Comparison of ENCODE assay signal across 1 cellular context in the genomic region with DNA sequence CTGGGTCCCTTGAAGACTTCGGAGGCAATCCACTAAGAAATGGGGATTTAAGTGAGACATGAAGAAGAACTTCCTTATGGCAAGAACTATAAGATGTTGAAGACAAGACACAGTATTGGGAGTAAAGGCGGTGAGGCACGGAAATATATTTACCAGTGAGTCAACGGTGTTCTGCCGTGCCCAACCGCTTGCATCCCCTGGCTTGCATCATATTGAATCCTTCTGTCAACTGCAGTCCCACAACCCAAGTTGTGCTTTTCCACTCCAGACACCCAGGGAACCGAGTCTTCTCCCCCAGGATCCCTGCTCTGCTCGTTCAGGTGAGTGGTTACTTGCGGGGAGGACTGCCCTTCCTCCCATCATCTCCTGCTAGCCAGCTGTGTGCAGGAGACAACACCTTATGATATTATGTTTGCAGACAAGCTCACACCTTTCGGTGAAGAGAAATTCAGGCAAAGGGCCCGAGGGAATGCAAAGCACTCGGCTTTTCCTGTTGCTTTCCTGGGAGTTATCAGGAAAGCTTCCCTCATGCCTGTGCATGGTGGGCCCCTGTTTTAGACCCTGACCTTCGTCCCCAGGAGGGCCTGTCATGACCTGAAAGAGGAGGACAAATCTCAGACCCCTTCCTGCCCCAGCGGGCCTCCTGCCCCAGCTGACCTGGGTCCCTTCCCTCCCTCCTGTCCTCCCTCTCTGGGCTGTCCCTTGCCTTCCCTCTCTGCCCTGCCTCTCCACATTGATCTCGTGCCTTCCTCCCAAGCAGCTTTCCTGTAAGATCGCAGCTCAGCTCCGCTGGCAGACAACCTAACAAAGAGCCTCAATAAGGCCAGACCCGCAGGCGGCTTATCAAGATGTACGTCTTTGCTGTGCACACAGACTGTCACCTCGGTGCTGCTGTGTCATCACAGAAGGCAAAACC.
TF ChIP-seq lines count a peak whose summit lies in the region.

No MANE protein-coding gene starts in this region.

TF ChIP-seq in HepG2, 621 proteins besides CTCF, POLR2A, EP300 and RAD21 (continued from another document and continues in another):
- peak; percentile 98 for TF ChIP-seq ZNF746 (CRISPR knock-in tag; IDR thresholded peaks at IDR 0.05)
- no peak for TF ChIP-seq NONO (IDR thresholded peaks at IDR 0.05)
- peak; percentile 49; the same call in 1 of the 2 replicates for TF ChIP-seq NONO (CRISPR knock-in tag; conservative IDR thresholded peaks at IDR 0.05)
- TF ChIP-seq, protein P1, sequence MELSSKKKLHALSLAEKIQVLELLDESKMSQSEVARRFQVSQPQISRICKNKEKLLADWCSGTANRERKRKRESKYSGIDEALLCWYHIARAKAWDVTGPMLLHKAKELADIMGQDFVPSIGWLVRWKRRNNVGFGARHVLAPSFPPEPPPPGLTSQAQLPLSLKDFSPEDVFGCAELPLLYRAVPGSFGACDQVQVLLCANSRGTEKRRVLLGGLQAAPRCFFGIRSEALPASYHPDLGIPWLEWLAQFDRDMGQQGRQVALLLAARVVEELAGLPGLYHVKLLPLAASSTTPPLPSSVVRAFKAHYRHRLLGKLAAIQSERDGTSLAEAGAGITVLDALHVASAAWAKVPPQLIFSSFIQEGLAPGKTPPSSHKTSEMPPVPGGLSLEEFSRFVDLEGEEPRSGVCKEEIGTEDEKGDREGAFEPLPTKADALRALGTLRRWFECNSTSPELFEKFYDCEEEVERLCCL (CRISPR knock-in tag; IDR thresholded peaks at IDR 0.05; ENCODE audit: borderline replicate concordance), result no peak
- no peak for TF ChIP-seq REXO4 (CRISPR knock-in tag; IDR thresholded peaks at IDR 0.05; ENCODE audit: borderline replicate concordance)
- TF ChIP-seq SP4 (CRISPR knock-in tag; IDR thresholded peaks at IDR 0.05), result 0 out of 2 replicates have a peak, but pooled peaks have one; percentile 54
- no peak for TF ChIP-seq YEATS2 (CRISPR knock-in tag; IDR thresholded peaks at IDR 0.05; ENCODE audit: borderline replicate concordance)
- no peak; the same call in 1 of the 2 replicates for TF ChIP-seq CBX5 (CRISPR knock-in tag; IDR thresholded peaks at IDR 0.05; ENCODE audit: borderline replicate concordance)
- TF ChIP-seq SATB2 (CRISPR knock-in tag; IDR thresholded peaks at IDR 0.05), result no peak
- TF ChIP-seq, protein P2, sequence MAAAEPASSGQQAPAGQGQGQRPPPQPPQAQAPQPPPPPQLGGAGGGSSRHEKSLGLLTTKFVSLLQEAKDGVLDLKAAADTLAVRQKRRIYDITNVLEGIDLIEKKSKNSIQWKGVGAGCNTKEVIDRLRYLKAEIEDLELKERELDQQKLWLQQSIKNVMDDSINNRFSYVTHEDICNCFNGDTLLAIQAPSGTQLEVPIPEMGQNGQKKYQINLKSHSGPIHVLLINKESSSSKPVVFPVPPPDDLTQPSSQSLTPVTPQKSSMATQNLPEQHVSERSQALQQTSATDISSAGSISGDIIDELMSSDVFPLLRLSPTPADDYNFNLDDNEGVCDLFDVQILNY (CRISPR knock-in tag; conservative IDR thresholded peaks at IDR 0.05), result no peak
- 0 out of 2 replicates have a peak, but pooled peaks have one; percentile 41 for TF ChIP-seq ZFX (CRISPR knock-in tag; IDR thresholded peaks at IDR 0.05; ENCODE audit: low read depth)
- no peak for TF ChIP-seq ZNF383 (CRISPR knock-in tag; IDR thresholded peaks at IDR 0.05; ENCODE audit: borderline replicate concordance)
- TF ChIP-seq ZMYM3 (CRISPR knock-in tag; IDR thresholded peaks at IDR 0.05), result no peak; the same call in 1 of the 2 replicates
- no peak for TF ChIP-seq GABPA (IDR thresholded peaks at IDR 0.05; ENCODE audit: low read depth, low read length)
- no peak for TF ChIP-seq GABPA (CRISPR knock-in tag; IDR thresholded peaks at IDR 0.05; ENCODE audit: low read depth)
- TF ChIP-seq, protein P3, sequence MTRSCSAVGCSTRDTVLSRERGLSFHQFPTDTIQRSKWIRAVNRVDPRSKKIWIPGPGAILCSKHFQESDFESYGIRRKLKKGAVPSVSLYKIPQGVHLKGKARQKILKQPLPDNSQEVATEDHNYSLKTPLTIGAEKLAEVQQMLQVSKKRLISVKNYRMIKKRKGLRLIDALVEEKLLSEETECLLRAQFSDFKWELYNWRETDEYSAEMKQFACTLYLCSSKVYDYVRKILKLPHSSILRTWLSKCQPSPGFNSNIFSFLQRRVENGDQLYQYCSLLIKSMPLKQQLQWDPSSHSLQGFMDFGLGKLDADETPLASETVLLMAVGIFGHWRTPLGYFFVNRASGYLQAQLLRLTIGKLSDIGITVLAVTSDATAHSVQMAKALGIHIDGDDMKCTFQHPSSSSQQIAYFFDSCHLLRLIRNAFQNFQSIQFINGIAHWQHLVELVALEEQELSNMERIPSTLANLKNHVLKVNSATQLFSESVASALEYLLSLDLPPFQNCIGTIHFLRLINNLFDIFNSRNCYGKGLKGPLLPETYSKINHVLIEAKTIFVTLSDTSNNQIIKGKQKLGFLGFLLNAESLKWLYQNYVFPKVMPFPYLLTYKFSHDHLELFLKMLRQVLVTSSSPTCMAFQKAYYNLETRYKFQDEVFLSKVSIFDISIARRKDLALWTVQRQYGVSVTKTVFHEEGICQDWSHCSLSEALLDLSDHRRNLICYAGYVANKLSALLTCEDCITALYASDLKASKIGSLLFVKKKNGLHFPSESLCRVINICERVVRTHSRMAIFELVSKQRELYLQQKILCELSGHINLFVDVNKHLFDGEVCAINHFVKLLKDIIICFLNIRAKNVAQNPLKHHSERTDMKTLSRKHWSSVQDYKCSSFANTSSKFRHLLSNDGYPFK (CRISPR knock-in tag; IDR thresholded peaks at IDR 0.05; ENCODE audit: borderline replicate concordance), result no peak; the same call in 1 of the 2 replicates
- TF ChIP-seq SOX6 (IDR thresholded peaks at IDR 0.05), result no peak
- TF ChIP-seq SOX6 (CRISPR knock-in tag; IDR thresholded peaks at IDR 0.05), result peak; percentile 55
- TF ChIP-seq, protein P4, sequence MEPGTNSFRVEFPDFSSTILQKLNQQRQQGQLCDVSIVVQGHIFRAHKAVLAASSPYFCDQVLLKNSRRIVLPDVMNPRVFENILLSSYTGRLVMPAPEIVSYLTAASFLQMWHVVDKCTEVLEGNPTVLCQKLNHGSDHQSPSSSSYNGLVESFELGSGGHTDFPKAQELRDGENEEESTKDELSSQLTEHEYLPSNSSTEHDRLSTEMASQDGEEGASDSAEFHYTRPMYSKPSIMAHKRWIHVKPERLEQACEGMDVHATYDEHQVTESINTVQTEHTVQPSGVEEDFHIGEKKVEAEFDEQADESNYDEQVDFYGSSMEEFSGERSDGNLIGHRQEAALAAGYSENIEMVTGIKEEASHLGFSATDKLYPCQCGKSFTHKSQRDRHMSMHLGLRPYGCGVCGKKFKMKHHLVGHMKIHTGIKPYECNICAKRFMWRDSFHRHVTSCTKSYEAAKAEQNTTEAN (CRISPR knock-in tag; conservative IDR thresholded peaks at IDR 0.05), result no peak
- TF ChIP-seq RFX3 (CRISPR knock-in tag; IDR thresholded peaks at IDR 0.05), result no peak
- TF ChIP-seq, protein P5, sequence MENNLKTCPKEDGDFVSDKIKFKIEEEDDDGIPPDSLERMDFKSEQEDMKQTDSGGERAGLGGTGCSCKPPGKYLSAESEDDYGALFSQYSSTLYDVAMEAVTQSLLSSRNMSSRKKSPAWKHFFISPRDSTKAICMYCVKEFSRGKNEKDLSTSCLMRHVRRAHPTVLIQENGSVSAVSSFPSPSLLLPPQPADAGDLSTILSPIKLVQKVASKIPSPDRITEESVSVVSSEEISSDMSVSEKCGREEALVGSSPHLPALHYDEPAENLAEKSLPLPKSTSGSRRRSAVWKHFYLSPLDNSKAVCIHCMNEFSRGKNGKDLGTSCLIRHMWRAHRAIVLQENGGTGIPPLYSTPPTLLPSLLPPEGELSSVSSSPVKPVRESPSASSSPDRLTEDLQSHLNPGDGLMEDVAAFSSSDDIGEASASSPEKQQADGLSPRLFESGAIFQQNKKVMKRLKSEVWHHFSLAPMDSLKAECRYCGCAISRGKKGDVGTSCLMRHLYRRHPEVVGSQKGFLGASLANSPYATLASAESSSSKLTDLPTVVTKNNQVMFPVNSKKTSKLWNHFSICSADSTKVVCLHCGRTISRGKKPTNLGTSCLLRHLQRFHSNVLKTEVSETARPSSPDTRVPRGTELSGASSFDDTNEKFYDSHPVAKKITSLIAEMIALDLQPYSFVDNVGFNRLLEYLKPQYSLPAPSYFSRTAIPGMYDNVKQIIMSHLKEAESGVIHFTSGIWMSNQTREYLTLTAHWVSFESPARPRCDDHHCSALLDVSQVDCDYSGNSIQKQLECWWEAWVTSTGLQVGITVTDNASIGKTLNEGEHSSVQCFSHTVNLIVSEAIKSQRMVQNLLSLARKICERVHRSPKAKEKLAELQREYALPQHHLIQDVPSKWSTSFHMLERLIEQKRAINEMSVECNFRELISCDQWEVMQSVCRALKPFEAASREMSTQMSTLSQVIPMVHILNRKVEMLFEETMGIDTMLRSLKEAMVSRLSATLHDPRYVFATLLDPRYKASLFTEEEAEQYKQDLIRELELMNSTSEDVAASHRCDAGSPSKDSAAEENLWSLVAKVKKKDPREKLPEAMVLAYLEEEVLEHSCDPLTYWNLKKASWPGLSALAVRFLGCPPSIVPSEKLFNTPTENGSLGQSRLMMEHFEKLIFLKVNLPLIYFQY (CRISPR knock-in tag; IDR thresholded peaks at IDR 0.05; ENCODE audit: borderline replicate concordance), result no peak
- no peak for TF ChIP-seq WIZ (CRISPR knock-in tag; IDR thresholded peaks at IDR 0.05)
- no peak for TF ChIP-seq SP140L (CRISPR knock-in tag; IDR thresholded peaks at IDR 0.05; ENCODE audit: borderline replicate concordance)
- no peak for TF ChIP-seq ZNF251 (CRISPR knock-in tag; IDR thresholded peaks at IDR 0.05)
- no peak for TF ChIP-seq ZNF792 (CRISPR knock-in tag; IDR thresholded peaks at IDR 0.05)
- TF ChIP-seq ZNF510 (CRISPR knock-in tag; IDR thresholded peaks at IDR 0.05; ENCODE audit: low read depth), result 0 out of 2 replicates have a peak, but pooled peaks have one; percentile 57
- TF ChIP-seq HOXA3 (CRISPR knock-in tag; IDR thresholded peaks at IDR 0.05), result no peak; the same call in 1 of the 2 replicates
- TF ChIP-seq ZNF282 (IDR thresholded peaks at IDR 0.05; ENCODE audit: partially characterized antibody), result no peak
- TF ChIP-seq KDM2A (CRISPR knock-in tag; IDR thresholded peaks at IDR 0.05; ENCODE audit: borderline replicate concordance, low read depth), result no peak; the same call in 1 of the 2 replicates
- no peak for TF ChIP-seq ATAD3A (CRISPR knock-in tag; IDR thresholded peaks at IDR 0.05)
- no peak for TF ChIP-seq FOXK2 (IDR thresholded peaks at IDR 0.05)
- TF ChIP-seq ZNF263 (CRISPR knock-in tag; IDR thresholded peaks at IDR 0.05), result peak; percentile 82
- TF ChIP-seq, protein P6, sequence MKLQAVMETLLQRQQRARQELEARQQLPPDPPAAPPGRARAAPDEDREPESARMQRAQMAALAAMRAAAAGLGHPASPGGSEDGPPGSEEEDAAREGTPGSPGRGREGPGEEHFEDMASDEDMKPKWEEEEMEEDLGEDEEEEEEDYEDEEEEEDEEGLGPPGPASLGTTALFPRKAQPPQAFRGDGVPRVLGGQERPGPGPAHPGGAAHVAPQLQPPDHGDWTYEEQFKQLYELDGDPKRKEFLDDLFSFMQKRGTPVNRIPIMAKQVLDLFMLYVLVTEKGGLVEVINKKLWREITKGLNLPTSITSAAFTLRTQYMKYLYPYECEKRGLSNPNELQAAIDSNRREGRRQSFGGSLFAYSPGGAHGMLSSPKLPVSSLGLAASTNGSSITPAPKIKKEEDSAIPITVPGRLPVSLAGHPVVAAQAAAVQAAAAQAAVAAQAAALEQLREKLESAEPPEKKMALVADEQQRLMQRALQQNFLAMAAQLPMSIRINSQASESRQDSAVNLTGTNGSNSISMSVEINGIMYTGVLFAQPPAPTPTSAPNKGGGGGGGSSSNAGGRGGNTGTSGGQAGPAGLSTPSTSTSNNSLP (IDR thresholded peaks at IDR 0.05; ENCODE audit: low read depth, low read length), result no peak
- TF ChIP-seq, protein P7, sequence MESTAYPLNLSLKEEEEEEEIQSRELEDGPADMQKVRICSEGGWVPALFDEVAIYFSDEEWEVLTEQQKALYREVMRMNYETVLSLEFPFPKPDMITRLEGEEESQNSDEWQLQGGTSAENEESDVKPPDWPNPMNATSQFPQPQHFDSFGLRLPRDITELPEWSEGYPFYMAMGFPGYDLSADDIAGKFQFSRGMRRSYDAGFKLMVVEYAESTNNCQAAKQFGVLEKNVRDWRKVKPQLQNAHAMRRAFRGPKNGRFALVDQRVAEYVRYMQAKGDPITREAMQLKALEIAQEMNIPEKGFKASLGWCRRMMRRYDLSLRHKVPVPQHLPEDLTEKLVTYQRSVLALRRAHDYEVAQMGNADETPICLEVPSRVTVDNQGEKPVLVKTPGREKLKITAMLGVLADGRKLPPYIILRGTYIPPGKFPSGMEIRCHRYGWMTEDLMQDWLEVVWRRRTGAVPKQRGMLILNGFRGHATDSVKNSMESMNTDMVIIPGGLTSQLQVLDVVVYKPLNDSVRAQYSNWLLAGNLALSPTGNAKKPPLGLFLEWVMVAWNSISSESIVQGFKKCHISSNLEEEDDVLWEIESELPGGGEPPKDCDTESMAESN (CRISPR knock-in tag; conservative IDR thresholded peaks at IDR 0.05), result no peak
- TF ChIP-seq CEBPG (CRISPR knock-in tag; IDR thresholded peaks at IDR 0.05), result peak; percentile 75
- no peak for TF ChIP-seq TEAD2 (CRISPR knock-in tag; IDR thresholded peaks at IDR 0.05)
- TF ChIP-seq ZNF33A (CRISPR knock-in tag; IDR thresholded peaks at IDR 0.05; ENCODE audit: borderline replicate concordance), result no peak
- no peak for TF ChIP-seq ZFP41 (CRISPR knock-in tag; IDR thresholded peaks at IDR 0.05; ENCODE audit: borderline replicate concordance)
- TF ChIP-seq DR1 (CRISPR knock-in tag; IDR thresholded peaks at IDR 0.05), result no peak
- no peak for TF ChIP-seq ZNF10 (CRISPR knock-in tag; IDR thresholded peaks at IDR 0.05; ENCODE audit: borderline replicate concordance, low read depth)
- TF ChIP-seq, protein P8, sequence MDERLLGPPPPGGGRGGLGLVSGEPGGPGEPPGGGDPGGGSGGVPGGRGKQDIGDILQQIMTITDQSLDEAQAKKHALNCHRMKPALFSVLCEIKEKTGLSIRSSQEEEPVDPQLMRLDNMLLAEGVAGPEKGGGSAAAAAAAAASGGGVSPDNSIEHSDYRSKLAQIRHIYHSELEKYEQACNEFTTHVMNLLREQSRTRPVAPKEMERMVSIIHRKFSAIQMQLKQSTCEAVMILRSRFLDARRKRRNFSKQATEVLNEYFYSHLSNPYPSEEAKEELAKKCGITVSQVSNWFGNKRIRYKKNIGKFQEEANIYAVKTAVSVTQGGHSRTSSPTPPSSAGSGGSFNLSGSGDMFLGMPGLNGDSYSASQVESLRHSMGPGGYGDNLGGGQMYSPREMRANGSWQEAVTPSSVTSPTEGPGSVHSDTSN (CRISPR knock-in tag; IDR thresholded peaks at IDR 0.05), result no peak
